Comparison of ENCODE assay signal across 10 cellular contexts in genomic region chr2:27538839-27539450, GRCh38. TPM values are rescaled to one million over a fixed set of nuclear protein-coding genes. Genes with fewer than 3 reads are reported as not detected.
DNase-seq lines count a peak whose midpoint lies in the region; ATAC-seq, FAIRE-seq and TF ChIP-seq lines count a peak whose summit lies in the region.
"Not testable (repeated sequence)": the region's sequence is repeated elsewhere in the genome, so short reads cannot be mapped to it uniquely, and the experiment has no call there.
"Had no signal": no experiment of that assay in that cellular context is flagged by ENCODE, and none has a peak within 500 bp of the region (broad histone marks: within the 10 kb centered on the region; RNA-seq: fewer than 3 reads in every experiment).

No MANE protein-coding gene starts in this region.

- not testable (repeated sequence) for H2AK5ac ChIP-seq in H1 (ENCODE audit: low read depth, low read length)

- not testable (repeated sequence) for H3K79me1 ChIP-seq in H1 (ENCODE audit: low read depth, low read length)

- H2BK15ac ChIP-seq in H1 (ENCODE audit: low read length) = not testable (repeated sequence)

- peak overlapping the region; percentile 17 for H3K56ac ChIP-seq in H1 (replicated peaks; ENCODE audit: insufficient read length, low read depth, low read length)

- H3K4ac ChIP-seq in H1 (replicated peaks; ENCODE audit: insufficient read length, low read depth, low read length) = not testable (repeated sequence)

- in situ Hi-C loops in HepG2 (cut with HindIII; ENCODE audit: extremely low pct_ligation_motif_present, low pct_unique_long_range_greater_than_20kb) = not testable (repeated sequence)

- H3K4me3 ChIP-seq in WERI-Rb-1 (ENCODE audit: low read depth, low read length); H1 (ENCODE audit: extremely low read depth in 1 of 4, insufficient read depth in 2 of 4, low read depth in 3 of 4, low read length in 4 of 4); HepG2 (replicated peaks in 1 of 3; ENCODE audit: insufficient read depth in 1 of 3, low read depth in 2 of 3, low read length in 3 of 3): not testable (repeated sequence)

- H4K5ac ChIP-seq in H1 (ENCODE audit: insufficient read length, low read depth, low read length) = not testable (repeated sequence)

- 81% methylated on average over 4 of the region's 6 CpGs; no CpG with 5 or more reads in 1 of the 2 experiments for WGBS in H1 (ENCODE audit: extremely low coverage in 1 of 2, insufficient coverage in 1 of 2, insufficient read length in 1 of 2, insufficient replicate concordance in 2 of 2, low coverage in 1 of 2, low lambda C conversion rate in 2 of 2, missing lambda C conversion rate in 1 of 2), 2 experiments
- 2% methylated on average over 4 of the region's 6 CpGs for WGBS in HepG2 (ENCODE audit: low lambda C conversion rate)

- POLR2A ChIA-PET in H1 (lab: Charles Lee; ENCODE audit: partially characterized antibody) = interaction anchor here (0.7 kb wide), 1 partner anchor 34 kb away, joined by 3 read pairs; no protein-coding TSS in a partner anchor
- POLR2A ChIA-PET in HepG2 (lab: Yijun Ruan, JAX) = not testable (repeated sequence)

- not testable (repeated sequence) for H3K9ac ChIP-seq in H1 (replicated peaks in 1 of 4; ENCODE audit: extremely low read depth in 1 of 4, low read depth in 3 of 4, low read length in 3 of 4); HepG2 (ENCODE audit: insufficient read depth, low read depth, low read length)

- not testable (repeated sequence) for ATAC-seq in HepG2

- not testable (repeated sequence) for H4K91ac ChIP-seq in H1 (replicated peaks; ENCODE audit: insufficient read length, low read length)

- H3K79me2 ChIP-seq in H1 (ENCODE audit: control insufficient read depth in 1 of 2, insufficient read depth in 2 of 2, low read length in 2 of 2); HepG2 (ENCODE audit: insufficient read depth, low read length): not testable (repeated sequence)

- not testable (repeated sequence) for H3K18ac ChIP-seq in H1 (ENCODE audit: extremely low read depth, low read length)

- not testable (repeated sequence) for H3K9me3 ChIP-seq in WERI-Rb-1 (ENCODE audit: severe bottlenecking); H1 (ENCODE audit: insufficient read depth in 2 of 2, low read depth in 1 of 2, low read length in 1 of 2); HepG2 (ENCODE audit: low read length)

- not testable (repeated sequence) for H2AFZ ChIP-seq in H1 (ENCODE audit: low read length); HepG2 (ENCODE audit: low read length)

- H3K27ac ChIP-seq in WERI-Rb-1 = peak overlapping the region; percentile 49
- H3K27ac ChIP-seq in H1 (ENCODE audit: low read depth, low read length); HepG2 (ENCODE audit: extremely low read length, insufficient read depth, low read length): not testable (repeated sequence)

- not testable (repeated sequence) for H3K27me3 ChIP-seq in WERI-Rb-1 (ENCODE audit: insufficient read depth, low read depth, severe bottlenecking); H1 (replicated peaks in 1 of 4; ENCODE audit: control insufficient read depth in 3 of 4, extremely low read depth in 1 of 4, insufficient read depth in 3 of 4, low read length in 3 of 4); HepG2 (ENCODE audit: control insufficient read depth in 1 of 2, insufficient read depth in 2 of 2, low read length in 2 of 2)

- TF ChIP-seq POLR2A in H1 (IDR thresholded peaks at IDR 0.05; ENCODE audit: control extremely low read depth in 1 of 2, low read depth in 2 of 2, low read length in 2 of 2); HepG2 (IDR thresholded peaks at IDR 0.05; ENCODE audit: insufficient read depth in 1 of 2, low read depth in 2 of 2, low read length in 2 of 2): not testable (repeated sequence)

- H2BK120ac ChIP-seq in H1 (replicated peaks; ENCODE audit: low read depth, low read length) = not testable (repeated sequence)

- FAIRE-seq in H1 (lab: Jason Lieb, UNC); HepG2 (lab: Jason Lieb, UNC): not testable (repeated sequence)

- TF ChIP-seq CTCF in WERI-Rb-1 (IDR thresholded peaks at IDR 0.05; ENCODE audit: low read depth, low read length); H1 (IDR thresholded peaks at IDR 0.05; ENCODE audit: control extremely low read depth in 1 of 3, insufficient read depth in 1 of 3, low read depth in 1 of 3, low read length in 3 of 3); HepG2 (CRISPR knock-in tag; IDR thresholded peaks at IDR 0.05): not testable (repeated sequence)

- not testable (repeated sequence) for H3K4me1 ChIP-seq in H1 (replicated peaks in 1 of 4; ENCODE audit: control insufficient read depth in 3 of 4, insufficient read depth in 4 of 4, low read length in 3 of 4); HepG2 (ENCODE audit: insufficient read depth, low read length)

- H4K8ac ChIP-seq in H1 (ENCODE audit: extremely low read depth, insufficient read depth, low read length) = not testable (repeated sequence)

- intact Hi-C loops in HepG2 (cut with micrococcal nuclease; ENCODE audit: unreplicated experiment) = not testable (repeated sequence)

- H2BK20ac ChIP-seq in H1 (ENCODE audit: low read length) = not testable (repeated sequence)

- not testable (repeated sequence) for TF ChIP-seq EP300 in H1 (IDR thresholded peaks at IDR 0.05; ENCODE audit: borderline replicate concordance in 1 of 2, low read depth in 2 of 2, low read length in 2 of 2); HepG2 (IDR thresholded peaks at IDR 0.05; ENCODE audit: low read depth in 2 of 2, low read length in 2 of 2); HepG2 (CRISPR knock-in tag; IDR thresholded peaks at IDR 0.05; ENCODE audit: borderline replicate concordance)

- not testable (repeated sequence) for H3K14ac ChIP-seq in H1 (ENCODE audit: insufficient read length)

- H3K23ac ChIP-seq in H1 (ENCODE audit: insufficient read length) = not testable (repeated sequence)

- H2BK5ac ChIP-seq in H1 (ENCODE audit: low read depth, low read length) = not testable (repeated sequence)

- not testable (repeated sequence) for H2BK12ac ChIP-seq in H1 (ENCODE audit: low read depth, low read length)

- not testable (repeated sequence) for BruUV-seq in HepG2 (replicated peaks; lab: Mats Ljungman, UMichigan)

- H3K36me3 ChIP-seq in WERI-Rb-1; H1 (ENCODE audit: control insufficient read depth in 2 of 4, insufficient read depth in 4 of 4, low read length in 3 of 4); HepG2 (replicated peaks in 1 of 2; ENCODE audit: control insufficient read depth in 1 of 2, insufficient read depth in 2 of 2, low read length in 2 of 2): not testable (repeated sequence)

- CTCF ChIA-PET in H1 (lab: Charles Lee; ENCODE audit: partially characterized antibody); HepG2 (lab: Yijun Ruan, JAX; ENCODE audit: low intra/inter-chr PET ratio, low total read pairs): not testable (repeated sequence)

- DNase-seq in WERI-Rb-1; H1 (ENCODE audit: low read depth in 1 of 2, low spot score in 2 of 2); HepG2 (ENCODE audit: low spot score): not testable (repeated sequence)

- not testable (repeated sequence) for H4K20me1 ChIP-seq in H1 (replicated peaks in 1 of 2; ENCODE audit: control insufficient read depth in 1 of 2, insufficient read depth in 2 of 2, low read length in 2 of 2); HepG2 (ENCODE audit: insufficient read depth, low read length)

- not testable (repeated sequence) for H3K23me2 ChIP-seq in H1 (ENCODE audit: low read depth, low read length)

- TF ChIP-seq RAD21 in H1 (IDR thresholded peaks at IDR 0.05 in 1 of 2, conservative IDR thresholded peaks at IDR 0.05 in 1 of 2; ENCODE audit: low read depth in 2 of 2, low read length in 2 of 2); HepG2 (CRISPR knock-in tag; IDR thresholded peaks at IDR 0.05): not testable (repeated sequence)

- not testable (repeated sequence) for H3K4me2 ChIP-seq in H1 (ENCODE audit: insufficient read depth in 1 of 2, low read depth in 2 of 2, low read length in 2 of 2); HepG2 (ENCODE audit: low read depth, low read length)

RNA-seq across cellular contexts. Expression of gene GCKR, which starts 42.3 kb away (rescaled TPM):
- total RNA-seq in H1 (2021; fragmentation: NEBNext Ultra II Directional; extraction: Animal tissue kit (Norgen Biotek cat#: 25700)) = 0.57 and 1.2 TPM in 2 replicates
- polyA plus RNA-seq in H1 (2011; rRNA removed) (0.30 and 0.33 TPM in 2 replicates), HepG2 (2011; rRNA removed) (48.3 and 74.5 TPM in 2 replicates)
- polyA plus RNA-seq in H1 (2011; cell fraction: cytosol; rRNA removed) = 0.72 TPM
- 2.0 TPM for polyA plus RNA-seq in H1 (2011; cell fraction: nucleus; rRNA removed)
- polyA plus RNA-seq in H1 (2012, experiment 1 of 2) = 0.36 to 0.94 TPM (median 0.61 TPM) in 4 replicates
- not detected for polyA plus RNA-seq in H1 (2012, experiment 2 of 2)
- polyA plus RNA-seq in H1 (2013, experiment 1 of 2) = 0.16 TPM
- 0.42 TPM for polyA plus RNA-seq in H1 (2013, experiment 2 of 2)
- polyA minus RNA-seq in H1 (2011; rRNA and poly(A)+ RNA removed) = 1.1 TPM in 2 replicates
- not detected for polyA minus RNA-seq in H1 (2011; cell fraction: cytosol; rRNA and poly(A)+ RNA removed)
- 1.00 TPM for polyA minus RNA-seq in H1 (2011; cell fraction: nucleus; rRNA and poly(A)+ RNA removed)
- total RNA-seq in HepG2 (2016; rRNA removed; fragmentation: Illumina TruSeq; extraction: Trizol) = 6.9 and 15.2 TPM in 2 replicates
- total RNA-seq in HepG2 (2016; cell fraction: cytosol; rRNA removed; fragmentation: Illumina TruSeq; extraction: Trizol; ENCODE audit: low read depth) = 3.2 and 3.7 TPM in 2 replicates
- 6.0 and 16.1 TPM in 2 replicates for total RNA-seq in HepG2 (2016; cell fraction: insoluble cytoplasmic fraction; rRNA removed; fragmentation: Illumina TruSeq; extraction: Trizol)
- 2.4 and 3.5 TPM in 2 replicates for total RNA-seq in HepG2 (2016; cell fraction: membrane; rRNA removed; fragmentation: Illumina TruSeq; extraction: Trizol)
- total RNA-seq in HepG2 (2016; cell fraction: nucleus; rRNA removed; fragmentation: Illumina TruSeq; extraction: Trizol) = 29.2 and 33.6 TPM in 2 replicates
- polyA plus RNA-seq in HepG2 (2011; cell fraction: cytosol; rRNA removed) = 11.2 and 16.4 TPM in 2 replicates
- 238 and 360 TPM in 2 replicates for polyA plus RNA-seq in HepG2 (2011; cell fraction: nucleus; rRNA removed)
- polyA plus RNA-seq in HepG2 (2012) = 66.0 and 71.4 TPM in 2 replicates
- polyA plus RNA-seq in HepG2 (2016; cell fraction: cytosol; fragmentation: Illumina TruSeq; extraction: Trizol; ENCODE audit: low read depth) = 0.67 and 0.96 TPM in 2 replicates
- 3.8 and 5.0 TPM in 2 replicates for polyA plus RNA-seq in HepG2 (2016; cell fraction: insoluble cytoplasmic fraction; fragmentation: Illumina TruSeq; extraction: Trizol; ENCODE audit: low read depth)
- 1.5 and 1.7 TPM in 2 replicates for polyA plus RNA-seq in HepG2 (2016; cell fraction: membrane; fragmentation: Illumina TruSeq; extraction: Trizol; ENCODE audit: low read depth)
- polyA plus RNA-seq in HepG2 (2016; cell fraction: nucleus; fragmentation: Illumina TruSeq; extraction: Trizol; ENCODE audit: insufficient read depth, low read depth) = 68.5 and 72.0 TPM in 2 replicates
- polyA minus RNA-seq in HepG2 (2011; rRNA and poly(A)+ RNA removed; ENCODE audit: low replicate concordance) = 30.6 TPM in 1 of 2 replicates, not detected in the other
- 1.9 and 7.5 TPM in 2 replicates for polyA minus RNA-seq in HepG2 (2011; cell fraction: cytosol; rRNA and poly(A)+ RNA removed)
- polyA minus RNA-seq in HepG2 (2011; cell fraction: nucleus; rRNA and poly(A)+ RNA removed) = 88.6 and 140 TPM in 2 replicates
- total RNA-seq: A673; CD4-positive, alpha-beta memory T cell; CD4-positive, CD25-positive, alpha-beta regulatory T cell; CD8-positive, alpha-beta memory T cell; G401; GM12878 had no signal
- polyA plus RNA-seq: CD14-positive monocyte; CD4-positive, alpha-beta memory T cell; CD4-positive, CD25-positive, alpha-beta regulatory T cell; CD8-positive, alpha-beta memory T cell; GM12878 had no signal

RNA-seq across cellular contexts. Expression of gene ZNF512, which starts 43.9 kb away (rescaled TPM):
- total RNA-seq in H1 (2021; fragmentation: NEBNext Ultra II Directional; extraction: Animal tissue kit (Norgen Biotek cat#: 25700)) = 37.9 and 39.2 TPM in 2 replicates
- polyA plus RNA-seq in H1 (2011; rRNA removed) (13.1 and 17.6 TPM in 2 replicates), HepG2 (2011; rRNA removed) (27.9 and 29.8 TPM in 2 replicates)
- 22.9 TPM for polyA plus RNA-seq in H1 (2011; cell fraction: cytosol; rRNA removed)
- 16.4 TPM for polyA plus RNA-seq in H1 (2011; cell fraction: nucleus; rRNA removed)
- polyA plus RNA-seq in H1 (2012, experiment 1 of 2) = 23.6 to 25.4 TPM (median 24.4 TPM) in 4 replicates
- polyA plus RNA-seq in H1 (2012, experiment 2 of 2) = 3.3 TPM
- 32.4 TPM for polyA plus RNA-seq in H1 (2013, experiment 1 of 2)
- 33.2 TPM for polyA plus RNA-seq in H1 (2013, experiment 2 of 2)
- polyA minus RNA-seq in H1 (2011; rRNA and poly(A)+ RNA removed) = 32.2 and 47.4 TPM in 2 replicates
- 8.2 TPM for polyA minus RNA-seq in H1 (2011; cell fraction: cytosol; rRNA and poly(A)+ RNA removed)
- 25.1 TPM for polyA minus RNA-seq in H1 (2011; cell fraction: nucleus; rRNA and poly(A)+ RNA removed)
- total RNA-seq in HepG2 (2016; rRNA removed; fragmentation: Illumina TruSeq; extraction: Trizol) = 31.0 and 38.1 TPM in 2 replicates
- 16.0 and 19.8 TPM in 2 replicates for total RNA-seq in HepG2 (2016; cell fraction: cytosol; rRNA removed; fragmentation: Illumina TruSeq; extraction: Trizol; ENCODE audit: low read depth)
- 26.9 and 42.0 TPM in 2 replicates for total RNA-seq in HepG2 (2016; cell fraction: insoluble cytoplasmic fraction; rRNA removed; fragmentation: Illumina TruSeq; extraction: Trizol)
- 21.0 and 25.6 TPM in 2 replicates for total RNA-seq in HepG2 (2016; cell fraction: membrane; rRNA removed; fragmentation: Illumina TruSeq; extraction: Trizol)
- total RNA-seq in HepG2 (2016; cell fraction: nucleus; rRNA removed; fragmentation: Illumina TruSeq; extraction: Trizol) = 41.8 and 49.3 TPM in 2 replicates
- polyA plus RNA-seq in HepG2 (2011; cell fraction: cytosol; rRNA removed) = 13.4 and 17.0 TPM in 2 replicates
- 81.1 and 98.2 TPM in 2 replicates for polyA plus RNA-seq in HepG2 (2011; cell fraction: nucleus; rRNA removed)
- 22.2 and 36.6 TPM in 2 replicates for polyA plus RNA-seq in HepG2 (2012)
- polyA plus RNA-seq in HepG2 (2016; cell fraction: cytosol; fragmentation: Illumina TruSeq; extraction: Trizol; ENCODE audit: low read depth) = 3.3 and 4.9 TPM in 2 replicates
- 33.7 and 36.8 TPM in 2 replicates for polyA plus RNA-seq in HepG2 (2016; cell fraction: insoluble cytoplasmic fraction; fragmentation: Illumina TruSeq; extraction: Trizol; ENCODE audit: low read depth)
- 10.9 TPM in 2 replicates for polyA plus RNA-seq in HepG2 (2016; cell fraction: membrane; fragmentation: Illumina TruSeq; extraction: Trizol; ENCODE audit: low read depth)
- 65.8 and 79.5 TPM in 2 replicates for polyA plus RNA-seq in HepG2 (2016; cell fraction: nucleus; fragmentation: Illumina TruSeq; extraction: Trizol; ENCODE audit: insufficient read depth, low read depth)
- 19.0 and 22.7 TPM in 2 replicates for polyA minus RNA-seq in HepG2 (2011; rRNA and poly(A)+ RNA removed; ENCODE audit: low replicate concordance)
- 9.5 and 10.0 TPM in 2 replicates for polyA minus RNA-seq in HepG2 (2011; cell fraction: cytosol; rRNA and poly(A)+ RNA removed)
- 57.8 and 73.6 TPM in 2 replicates for polyA minus RNA-seq in HepG2 (2011; cell fraction: nucleus; rRNA and poly(A)+ RNA removed)
- total RNA-seq: G401 had no signal

RNA-seq across cellular contexts. Expression of gene FNDC4, which starts 43.9 kb away (rescaled TPM):
- total RNA-seq in H1 (2021; fragmentation: NEBNext Ultra II Directional; extraction: Animal tissue kit (Norgen Biotek cat#: 25700)) = 13.4 and 14.7 TPM in 2 replicates
- 14.0 and 14.1 TPM in 2 replicates for polyA plus RNA-seq in H1 (2011; rRNA removed)
- 12.2 TPM for polyA plus RNA-seq in H1 (2011; cell fraction: cytosol; rRNA removed)
- 13.7 TPM for polyA plus RNA-seq in H1 (2011; cell fraction: nucleus; rRNA removed)
- polyA plus RNA-seq in H1 (2012, experiment 1 of 2) = 9.1 to 14.9 TPM (median 14.5 TPM) in 4 replicates
- 18.5 TPM for polyA plus RNA-seq in H1 (2012, experiment 2 of 2)
- 8.6 TPM for polyA plus RNA-seq in H1 (2013, experiment 1 of 2)
- 9.0 TPM for polyA plus RNA-seq in H1 (2013, experiment 2 of 2)
- polyA minus RNA-seq in H1 (2011; rRNA and poly(A)+ RNA removed) = 4.4 and 5.9 TPM in 2 replicates
- 5.9 TPM for polyA minus RNA-seq in H1 (2011; cell fraction: cytosol; rRNA and poly(A)+ RNA removed)
- 8.4 TPM for polyA minus RNA-seq in H1 (2011; cell fraction: nucleus; rRNA and poly(A)+ RNA removed)
- 7.4 and 9.0 TPM in 2 replicates for total RNA-seq in HepG2 (2016; rRNA removed; fragmentation: Illumina TruSeq; extraction: Trizol)
- 18.3 and 18.6 TPM in 2 replicates for total RNA-seq in HepG2 (2016; cell fraction: cytosol; rRNA removed; fragmentation: Illumina TruSeq; extraction: Trizol; ENCODE audit: low read depth)
- total RNA-seq in HepG2 (2016; cell fraction: insoluble cytoplasmic fraction; rRNA removed; fragmentation: Illumina TruSeq; extraction: Trizol) = 6.4 and 9.4 TPM in 2 replicates
- 24.1 and 26.9 TPM in 2 replicates for total RNA-seq in HepG2 (2016; cell fraction: membrane; rRNA removed; fragmentation: Illumina TruSeq; extraction: Trizol)
- 4.9 and 6.0 TPM in 2 replicates for total RNA-seq in HepG2 (2016; cell fraction: nucleus; rRNA removed; fragmentation: Illumina TruSeq; extraction: Trizol)
- polyA plus RNA-seq in HepG2 (2011; rRNA removed) = 17.4 and 26.3 TPM in 2 replicates
- polyA plus RNA-seq in HepG2 (2011; cell fraction: cytosol; rRNA removed) = 18.5 and 21.7 TPM in 2 replicates
- polyA plus RNA-seq in HepG2 (2011; cell fraction: nucleus; rRNA removed) = 25.5 and 37.4 TPM in 2 replicates
- 11.2 and 21.4 TPM in 2 replicates for polyA plus RNA-seq in HepG2 (2012)
- polyA plus RNA-seq in HepG2 (2016; cell fraction: cytosol; fragmentation: Illumina TruSeq; extraction: Trizol; ENCODE audit: low read depth) = 25.4 and 28.1 TPM in 2 replicates
- polyA plus RNA-seq in HepG2 (2016; cell fraction: insoluble cytoplasmic fraction; fragmentation: Illumina TruSeq; extraction: Trizol; ENCODE audit: low read depth) = 8.3 and 8.5 TPM in 2 replicates
- 27.4 and 30.5 TPM in 2 replicates for polyA plus RNA-seq in HepG2 (2016; cell fraction: membrane; fragmentation: Illumina TruSeq; extraction: Trizol; ENCODE audit: low read depth)
- 11.5 and 13.8 TPM in 2 replicates for polyA plus RNA-seq in HepG2 (2016; cell fraction: nucleus; fragmentation: Illumina TruSeq; extraction: Trizol; ENCODE audit: insufficient read depth, low read depth)
- 27.7 TPM in 1 of 2 replicates, not detected in the other for polyA minus RNA-seq in HepG2 (2011; rRNA and poly(A)+ RNA removed; ENCODE audit: low replicate concordance)
- polyA minus RNA-seq in HepG2 (2011; cell fraction: cytosol; rRNA and poly(A)+ RNA removed) = 6.4 and 7.1 TPM in 2 replicates
- polyA minus RNA-seq in HepG2 (2011; cell fraction: nucleus; rRNA and poly(A)+ RNA removed) = 4.5 and 10.4 TPM in 2 replicates
- total RNA-seq: CD4-positive, alpha-beta memory T cell had no signal
- polyA plus RNA-seq: CD14-positive monocyte; CD4-positive, CD25-positive, alpha-beta regulatory T cell; CD8-positive, alpha-beta memory T cell; GM12878 had no signal

RNA-seq across cellular contexts. Expression of gene IFT172, which starts 49.4 kb away (rescaled TPM):
- total RNA-seq in H1 (2021; fragmentation: NEBNext Ultra II Directional; extraction: Animal tissue kit (Norgen Biotek cat#: 25700)) = 14.0 and 15.9 TPM in 2 replicates
- 12.9 and 13.5 TPM in 2 replicates for polyA plus RNA-seq in H1 (2011; rRNA removed)
- polyA plus RNA-seq in H1 (2011; cell fraction: cytosol; rRNA removed) = 13.0 TPM
- 54.2 TPM for polyA plus RNA-seq in H1 (2011; cell fraction: nucleus; rRNA removed)
- polyA plus RNA-seq in H1 (2012, experiment 1 of 2) = 15.3 to 18.4 TPM (median 16.0 TPM) in 4 replicates
- 2.0 TPM for polyA plus RNA-seq in H1 (2012, experiment 2 of 2)
- polyA plus RNA-seq in H1 (2013, experiment 1 of 2) = 4.8 TPM
- 5.0 TPM for polyA plus RNA-seq in H1 (2013, experiment 2 of 2)
- polyA minus RNA-seq in H1 (2011; rRNA and poly(A)+ RNA removed) = 21.8 and 26.4 TPM in 2 replicates
- 9.0 TPM for polyA minus RNA-seq in H1 (2011; cell fraction: cytosol; rRNA and poly(A)+ RNA removed)
- polyA minus RNA-seq in H1 (2011; cell fraction: nucleus; rRNA and poly(A)+ RNA removed) = 34.7 TPM
- 17.0 and 21.6 TPM in 2 replicates for total RNA-seq in HepG2 (2016; rRNA removed; fragmentation: Illumina TruSeq; extraction: Trizol)
- 5.1 and 5.9 TPM in 2 replicates for total RNA-seq in HepG2 (2016; cell fraction: cytosol; rRNA removed; fragmentation: Illumina TruSeq; extraction: Trizol; ENCODE audit: low read depth)
- 15.4 and 22.8 TPM in 2 replicates for total RNA-seq in HepG2 (2016; cell fraction: insoluble cytoplasmic fraction; rRNA removed; fragmentation: Illumina TruSeq; extraction: Trizol)
- total RNA-seq in HepG2 (2016; cell fraction: membrane; rRNA removed; fragmentation: Illumina TruSeq; extraction: Trizol) = 4.1 and 7.4 TPM in 2 replicates
- 24.2 and 27.6 TPM in 2 replicates for total RNA-seq in HepG2 (2016; cell fraction: nucleus; rRNA removed; fragmentation: Illumina TruSeq; extraction: Trizol)
- 30.7 and 35.7 TPM in 2 replicates for polyA plus RNA-seq in HepG2 (2011; rRNA removed)
- polyA plus RNA-seq in HepG2 (2011; cell fraction: cytosol; rRNA removed) = 11.2 and 12.0 TPM in 2 replicates
- polyA plus RNA-seq in HepG2 (2011; cell fraction: nucleus; rRNA removed) = 122 and 159 TPM in 2 replicates
- polyA plus RNA-seq in HepG2 (2012) = 21.4 and 26.2 TPM in 2 replicates
- polyA plus RNA-seq in HepG2 (2016; cell fraction: cytosol; fragmentation: Illumina TruSeq; extraction: Trizol; ENCODE audit: low read depth) = 0.88 and 1.3 TPM in 2 replicates
- 8.0 and 8.4 TPM in 2 replicates for polyA plus RNA-seq in HepG2 (2016; cell fraction: insoluble cytoplasmic fraction; fragmentation: Illumina TruSeq; extraction: Trizol; ENCODE audit: low read depth)
- polyA plus RNA-seq in HepG2 (2016; cell fraction: membrane; fragmentation: Illumina TruSeq; extraction: Trizol; ENCODE audit: low read depth) = 2.2 and 2.6 TPM in 2 replicates
- 41.9 and 42.9 TPM in 2 replicates for polyA plus RNA-seq in HepG2 (2016; cell fraction: nucleus; fragmentation: Illumina TruSeq; extraction: Trizol; ENCODE audit: insufficient read depth, low read depth)
- polyA minus RNA-seq in HepG2 (2011; rRNA and poly(A)+ RNA removed; ENCODE audit: low replicate concordance) = 30.2 and 40.9 TPM in 2 replicates
- 8.0 and 9.8 TPM in 2 replicates for polyA minus RNA-seq in HepG2 (2011; cell fraction: cytosol; rRNA and poly(A)+ RNA removed)
- polyA minus RNA-seq in HepG2 (2011; cell fraction: nucleus; rRNA and poly(A)+ RNA removed) = 76.2 and 89.9 TPM in 2 replicates
